ENCODE assay signal across 9 cellular contexts in the genomic region with DNA sequence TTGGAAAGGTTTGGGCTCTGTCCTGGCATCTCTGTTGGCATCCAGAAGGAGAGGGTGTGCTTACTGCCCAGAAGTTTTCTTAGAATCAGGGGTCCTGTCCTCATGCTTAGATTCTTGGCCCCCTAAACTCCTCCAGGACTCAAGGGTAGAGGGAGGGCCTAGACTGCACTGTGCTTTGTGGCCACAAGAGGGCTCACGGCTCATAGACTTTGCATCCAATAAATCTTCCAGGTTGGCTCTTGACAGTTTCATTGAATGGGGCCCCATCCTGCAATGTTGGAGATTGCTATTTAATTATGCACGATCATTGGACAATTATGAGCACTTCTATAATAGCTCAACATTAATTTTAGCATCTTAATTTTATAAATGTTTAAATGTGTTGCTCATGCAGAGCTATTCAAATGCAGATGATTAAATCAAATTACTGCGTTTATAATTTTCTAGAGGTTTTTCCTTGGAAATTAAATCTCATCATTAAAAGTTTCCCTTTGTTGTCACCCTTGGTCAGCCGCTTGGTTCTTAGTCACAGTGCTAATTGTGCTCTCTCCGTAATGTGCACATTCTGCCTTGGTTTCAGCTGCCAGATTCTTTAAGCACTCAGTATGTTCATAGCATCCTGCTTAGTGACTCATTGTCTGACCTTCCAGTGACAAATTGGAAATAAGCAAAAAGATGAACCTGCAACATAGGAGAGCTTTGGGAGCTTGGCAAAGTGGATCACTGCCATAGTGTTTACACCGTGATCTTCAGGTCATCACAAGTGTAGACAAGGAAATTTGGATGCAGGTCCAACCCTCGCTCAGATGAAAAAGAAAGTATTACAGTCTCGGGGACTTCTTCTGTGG. TPM values are rescaled to one million over a fixed set of nuclear protein-coding genes. Genes with fewer than 3 reads are reported as not detected.
DNase-seq lines count a peak whose midpoint lies in the region; ATAC-seq and TF ChIP-seq lines count a peak whose summit lies in the region.
"Had no signal": no experiment of that assay in that cellular context is flagged by ENCODE, and none has a peak within 500 bp of the region (broad histone marks: within the 10 kb centered on the region; RNA-seq: fewer than 3 reads in every experiment).

No MANE protein-coding gene starts in this region.

- TF ChIP-seq CTCF in LNCaP clone FGC (IDR thresholded peaks at IDR 0.05; ENCODE audit: control insufficient read depth, extremely low read depth, insufficient read depth) (peak; percentile 93), WERI-Rb-1 (IDR thresholded peaks at IDR 0.05; ENCODE audit: low read depth, low read length) (peak; percentile 87), psoas muscle (IDR thresholded peaks at IDR 0.05) (peak; percentile 51)

- 63 to 66% (median 65%) methylated on average over 8 of the region's 8 CpGs for WGBS in psoas muscle, 3 donors

- H3K4me1 ChIP-seq in psoas muscle = no peaks in the 10 kb centered on the region

- H3K27me3 ChIP-seq in WERI-Rb-1 (ENCODE audit: insufficient read depth, low read depth, severe bottlenecking) = no peaks in the 10 kb centered on the region
- peaks cover 0 to 3% (median 0%) of the 10 kb centered on the region in 3 donors for H3K27me3 ChIP-seq in psoas muscle (ENCODE audit: insufficient read depth in 3 of 3, low read length in 2 of 3)
- H3K27me3 ChIP-seq: BLaER1 treated with 17β-estradiol and CSF1 and Interleukin-3, amounts not matched to agents 10 nM and 100 nM had no signal

- no peak overlapping the region for H3K27ac ChIP-seq in WERI-Rb-1
- H3K27ac ChIP-seq in psoas muscle = no peak overlapping the region
- H3K27ac ChIP-seq: BLaER1 treated with 17β-estradiol and CSF1 and Interleukin-3, amounts not matched to agents 10 nM and 100 nM had no signal

- intact Hi-C loops in psoas muscle (cut with DNase I) = no loop called here

- H3K36me3 ChIP-seq in WERI-Rb-1 (no peaks in the 10 kb centered on the region), psoas muscle (ENCODE audit: insufficient read depth in 1 of 2, low read depth in 1 of 2) (no peaks in the 10 kb centered on the region)
- H3K36me3 ChIP-seq: BLaER1 treated with 17β-estradiol and CSF1 and Interleukin-3, amounts not matched to agents 10 nM and 100 nM had no signal

- DNase-seq in NCI-H1417 (lab: John Stamatoyannopoulos, UW) (peak; percentile 11 to 56 (median 39)), NCI-H1417 treated with DMSO at 0.1 percent for 48 hours (lab: John Stamatoyannopoulos, UW) (no peak), LNCaP clone FGC (ENCODE audit: low read depth) (peak; percentile 19), WERI-Rb-1 (peak; percentile 51), glomerular endothelial cell (ENCODE audit: extremely low read depth, low read depth, low spot score) (peak; percentile 71), psoas muscle (no peak), NCI-H1092 (lab: John Stamatoyannopoulos, UW) (no peak)

- ATAC-seq in GM19395 (IDR thresholded peaks at IDR 0.05; ENCODE audit: unreplicated experiment) (peak; percentile 60), psoas muscle (no peak)

- H3K9me3 ChIP-seq in WERI-Rb-1 (ENCODE audit: severe bottlenecking) (peaks cover 2% of the 10 kb centered on the region), psoas muscle (no peaks in the 10 kb centered on the region)

- H3K4me3 ChIP-seq in LNCaP clone FGC (ENCODE audit: low read depth, low read length) (no peak overlapping the region), WERI-Rb-1 (ENCODE audit: low read depth, low read length) (no peak overlapping the region), psoas muscle (no peak overlapping the region)
- H3K4me3 ChIP-seq: BLaER1 treated with 17β-estradiol and CSF1 and Interleukin-3, amounts not matched to agents 10 nM and 100 nM had no signal

RNA-seq across cellular contexts. Expression of a gene that starts 33.5 kb away (rescaled TPM):
- total RNA-seq in glomerular endothelial cell (3.9 and 11.1 TPM in 2 replicates), psoas muscle (not detected)
- not detected for polyA plus RNA-seq in psoas muscle

Comparison
In these comparisons a context has a peak if more than half of its experiments do, and no peak if none do; other contexts are left out.
1. DNase-seq: peak in NCI-H1417 (3 of 3), LNCaP clone FGC (single experiment), WERI-Rb-1 (single experiment) and glomerular endothelial cell (single experiment); none in NCI-H1417 treated with DMSO at 0.1 percent for 48 hours (single experiment), psoas muscle (0 of 2) and NCI-H1092 (single experiment).
2. Peak in every context shown above with its lines, with median percentiles within 50 percentile points of each other: CTCF ChIP-seq.